Comparison of ENCODE assay signal across 18 cellular contexts in genomic region chr15:80711886-80712285, GRCh38. TPM values are rescaled to one million over a fixed set of nuclear protein-coding genes. Genes with fewer than 3 reads are reported as not detected.
A peak's percentile ranks its signal among the peaks of the same experiment; 100 is the strongest.
DNase-seq lines count a peak whose midpoint lies in the region; ATAC-seq and TF ChIP-seq lines count a peak whose summit lies in the region.
"Had no signal": no experiment of that assay in that cellular context is flagged by ENCODE, and none has a peak within 500 bp of the region (broad histone marks: within the 10 kb centered on the region; RNA-seq: fewer than 3 reads in every experiment).

No MANE protein-coding gene starts in this region.

- no peaks in the 10 kb centered on the region for H3K9me3 Mint-ChIP-seq in activated CD4-positive, alpha-beta T cell treated with anti-CD3 and anti-CD28 coated beads for 36 hours (ENCODE audit: low read depth)
- H3K9me3 Mint-ChIP-seq in type B pancreatic cell, result peaks cover 5% of the 10 kb centered on the region
- H3K9me3 Mint-ChIP-seq: CD4-positive, alpha-beta memory T cell had no signal

- CTCF ChIA-PET in activated CD4-positive, alpha-beta T cell treated with anti-CD3 and anti-CD28 coated beads for 36 hours (lab: Charles Lee), result interaction anchor here (1.1 kb wide), 1 partner anchor 92 kb away, joined by 3 read pairs; no protein-coding TSS in a partner anchor
- CTCF ChIA-PET in PC-9 (lab: Charles Lee), result no interaction called here

- H3K27me3 ChIP-seq in PC-9 (ENCODE audit: insufficient read depth, low read depth), result no peaks in the 10 kb centered on the region
- H3K27me3 ChIP-seq in colonic mucosa, result no peaks in the 10 kb centered on the region

- no peaks in the 10 kb centered on the region for H3K9me2 ChIP-seq in PC-9 (ENCODE audit: insufficient read depth)

- POLR2A ChIA-PET in activated CD4-positive, alpha-beta T cell treated with anti-CD3 and anti-CD28 coated beads for 36 hours (lab: Charles Lee), result interaction anchor here (0.6 kb wide), 1 partner anchor 1342 kb away, joined by 4 read pairs; no protein-coding TSS in a partner anchor
- POLR2A ChIA-PET in PC-9 (lab: Charles Lee; ENCODE audit: unreplicated experiment), result no interaction called here

- H3K4me3 ChIP-seq in PC-9 (no peak overlapping the region), colonic mucosa (no peak overlapping the region)
- H3K4me3 ChIP-seq: HAP-1 had no signal

- TF ChIP-seq CTCF in PC-9 (conservative IDR thresholded peaks at IDR 0.05) (no peak), colonic mucosa (IDR thresholded peaks at IDR 0.05) (no peak), type B pancreatic cell (conservative IDR thresholded peaks at IDR 0.05) (no peak)

- H3K36me3 ChIP-seq in PC-9 (ENCODE audit: low read depth) (peaks cover 31% of the 10 kb centered on the region), colonic mucosa (no peaks in the 10 kb centered on the region)

- no peak for DNase-seq in activated CD4-positive, alpha-beta T cell treated with anti-CD3 and anti-CD28 coated beads for 36 hours
- no peak for DNase-seq in activated CD4-positive, alpha-beta T cell treated with anti-CD3 and anti-CD28 coated beads for 1 hour
- DNase-seq in PC-9 (no peak), colonic mucosa (no peak), type B pancreatic cell (ENCODE audit: extremely low spot score, unreplicated experiment) (no peak), nucleus accumbens (lab: John Stamatoyannopoulos, UW) (no peak), COLO829 (ENCODE audit: low spot score) (no peak), HT-29 (ENCODE audit: low spot score) (no peak)
- DNase-seq: AML-193; CD4-positive, alpha-beta memory T cell; COR-L47; DND-41; GDM1; GOT3 had no signal

- peaks cover 20% of the 10 kb centered on the region for H3K4me1 Mint-ChIP-seq in activated CD4-positive, alpha-beta T cell treated with anti-CD3 and anti-CD28 coated beads for 36 hours
- H3K4me1 Mint-ChIP-seq in type B pancreatic cell (ENCODE audit: unreplicated experiment), result peaks cover 37% of the 10 kb centered on the region

- H3K4me3 Mint-ChIP-seq in activated CD4-positive, alpha-beta T cell treated with anti-CD3 and anti-CD28 coated beads for 36 hours, result no peak overlapping the region
- no peak overlapping the region for H3K4me3 Mint-ChIP-seq in type B pancreatic cell
- H3K4me3 Mint-ChIP-seq: CD4-positive, alpha-beta memory T cell had no signal

- H3F3A ChIP-seq in PC-9 (ENCODE audit: insufficient read depth, low read depth), result peaks cover 40% of the 10 kb centered on the region

- intact Hi-C loops in activated CD4-positive, alpha-beta T cell treated with anti-CD3 and anti-CD28 coated beads for 36 hours (cut with DNase I, micrococcal nuclease), result no loop called here
- intact Hi-C loops in PC-9 (cut with micrococcal nuclease; ENCODE audit: unreplicated experiment), result no loop called here
- intact Hi-C loops in colonic mucosa (cut with DNase I), result no loop called here

- H2AFZ ChIP-seq in PC-9, result no peak overlapping the region

- H3K9me3 ChIP-seq in PC-9 (ENCODE audit: insufficient read depth, low read depth), result no peaks in the 10 kb centered on the region
- no peaks in the 10 kb centered on the region for H3K9me3 ChIP-seq in colonic mucosa
- H3K9me3 ChIP-seq: HAP-1 had no signal

- H3K27ac Mint-ChIP-seq in activated CD4-positive, alpha-beta T cell treated with anti-CD3 and anti-CD28 coated beads for 36 hours, result peak overlapping the region; percentile 40
- H3K27ac Mint-ChIP-seq in type B pancreatic cell, result peak overlapping the region; percentile 72

- H3K36me3 Mint-ChIP-seq in activated CD4-positive, alpha-beta T cell treated with anti-CD3 and anti-CD28 coated beads for 36 hours (ENCODE audit: low read depth), result no peaks in the 10 kb centered on the region
- peaks cover 13% of the 10 kb centered on the region for H3K36me3 Mint-ChIP-seq in type B pancreatic cell
- H3K36me3 Mint-ChIP-seq: CD4-positive, alpha-beta memory T cell had no signal

- no peaks in the 10 kb centered on the region for H3K27me3 Mint-ChIP-seq in activated CD4-positive, alpha-beta T cell treated with anti-CD3 and anti-CD28 coated beads for 36 hours
- no peaks in the 10 kb centered on the region for H3K27me3 Mint-ChIP-seq in type B pancreatic cell
- H3K27me3 Mint-ChIP-seq: CD4-positive, alpha-beta memory T cell had no signal

- H4K20me1 ChIP-seq in PC-9 (ENCODE audit: insufficient read depth), result peaks cover 42% of the 10 kb centered on the region

- H3K27ac ChIP-seq in PC-9 (0 out of 2 replicates have a peak overlapping the region, but pooled peaks have one; percentile 21), colonic mucosa (peak overlapping the region; percentile 32)
- H3K27ac ChIP-seq: 22Rv1, C4-2B had no signal

- no TSS peak for BruUV-seq in PC-9 (replicated peaks; lab: Mats Ljungman, UMichigan)

- H3K79me2 ChIP-seq in PC-9 (ENCODE audit: low read depth), result peaks cover 99% of the 10 kb centered on the region

- no peak for ATAC-seq in activated CD4-positive, alpha-beta T cell treated with anti-CD3 and anti-CD28 coated beads for 36 hours
- ATAC-seq: HepG2 had no signal

- H3K9ac ChIP-seq in colonic mucosa (ENCODE audit: low read depth in 2 of 2, low read length in 2 of 2), result no peak overlapping the region

- H3K4me1 ChIP-seq in PC-9 (replicated peaks; ENCODE audit: insufficient read depth) (peaks cover 24% of the 10 kb centered on the region), colonic mucosa (no peaks in the 10 kb centered on the region)

- H3K4me2 ChIP-seq in PC-9, result no peak overlapping the region

RNA-seq across cellular contexts. Expression of gene ABHD17C, which starts 16.8 kb away (rescaled TPM):
- 1 to 10 TPM; 5.8 to 6.7 TPM for total RNA-seq in activated CD4-positive, alpha-beta T cell treated with anti-CD3 and anti-CD28 coated beads for 36 hours
- total RNA-seq in PC-9 (2021), result 35.6 and 42.2 TPM in 2 replicates
- 100 to 1,000 TPM in 1 of 2 donors, 10 to 100 TPM in 1; 92.1 to 152 TPM for total RNA-seq in colonic mucosa
- total RNA-seq in type B pancreatic cell (ENCODE audit: low replicate concordance), result 41.0 and 66.3 TPM in 2 replicates
- total RNA-seq in HT-29 (2014; rRNA removed; shearing (Covaris generic)), result 14.9 and 19.1 TPM in 2 replicates
